19 cellular contexts compared by ENCODE assay signal in the genomic region with DNA sequence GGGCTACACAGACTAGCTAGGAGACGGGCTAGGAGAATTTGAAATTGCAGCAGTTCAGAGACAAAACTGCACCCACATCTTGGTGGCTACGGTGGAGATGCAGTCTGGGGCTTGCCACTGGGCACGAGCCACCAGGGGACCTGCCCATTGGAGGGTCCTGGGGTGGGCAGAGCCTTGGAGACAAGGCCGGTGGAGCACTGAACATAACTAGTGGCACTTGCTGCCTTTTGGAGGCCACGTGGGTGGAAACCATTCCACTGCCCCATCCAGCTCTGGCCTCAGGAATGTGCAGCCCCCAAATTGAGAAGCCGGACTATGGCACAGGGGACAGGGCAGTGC.
DNase-seq lines count a peak whose midpoint lies in the region; ATAC-seq and TF ChIP-seq lines count a peak whose summit lies in the region.
"Had no signal": no experiment of that assay in that cellular context is flagged by ENCODE, and none has a peak within 500 bp of the region (broad histone marks: within the 10 kb centered on the region; RNA-seq: fewer than 3 reads in every experiment).

No MANE protein-coding gene starts in this region.

- H3K27me3 ChIP-seq in right cardiac atrium (ENCODE audit: control insufficient read depth, insufficient read depth) (no peaks in the 10 kb centered on the region), right atrium auricular region (no peaks in the 10 kb centered on the region), thoracic aorta (replicated peaks; ENCODE audit: insufficient read depth) (no peaks in the 10 kb centered on the region)

- H3K9me3 Mint-ChIP-seq in activated T-helper 17 cell treated with anti-CD3 and anti-CD28 coated beads, Interleukin-2, amount 50 U/mL, for 72 hours: no peaks in the 10 kb centered on the region
- H3K9me3 Mint-ChIP-seq in mesothelial cell of epicardium: no peaks in the 10 kb centered on the region
- H3K9me3 Mint-ChIP-seq: CD4-positive, CD25-positive, alpha-beta regulatory T cell; GM23338 had no signal

- peaks cover 52% of the 10 kb centered on the region for H3K4me1 Mint-ChIP-seq in activated T-helper 17 cell treated with anti-CD3 and anti-CD28 coated beads, Interleukin-2, amount 50 U/mL, for 72 hours
- peaks cover 47% of the 10 kb centered on the region for H3K4me1 Mint-ChIP-seq in mesothelial cell of epicardium

- no peaks in the 10 kb centered on the region for H3K27me3 Mint-ChIP-seq in activated T-helper 17 cell treated with anti-CD3 and anti-CD28 coated beads, Interleukin-2, amount 50 U/mL, for 72 hours
- H3K27me3 Mint-ChIP-seq in mesothelial cell of epicardium (ENCODE audit: low read depth): no peaks in the 10 kb centered on the region
- H3K27me3 Mint-ChIP-seq: CD4-positive, CD25-positive, alpha-beta regulatory T cell had no signal

- H3K9me3 ChIP-seq in right cardiac atrium (ENCODE audit: control insufficient read depth, low read length) (no peaks in the 10 kb centered on the region), right atrium auricular region (no peaks in the 10 kb centered on the region), thoracic aorta (no peaks in the 10 kb centered on the region)

- TF ChIP-seq CTCF in right atrium auricular region (IDR thresholded peaks at IDR 0.05) (no peak), mesothelial cell of epicardium (IDR thresholded peaks at IDR 0.05; ENCODE audit: unreplicated experiment) (no peak), thoracic aorta (IDR thresholded peaks at IDR 0.05) (no peak)

- no peak overlapping the region for H3K4me3 ChIP-seq in right cardiac atrium (ENCODE audit: low read length)
- no peak overlapping the region for H3K4me3 ChIP-seq in right atrium auricular region
- H3K4me3 ChIP-seq in thoracic aorta: peak overlapping the region; percentile 61
- H3K4me3 ChIP-seq: GM23338, PC-9 had no signal

- ATAC-seq in right cardiac atrium (peak; percentile 5 to 15), thoracic aorta (ENCODE audit: insufficient number of reproducible peaks, low FRiP score, low read depth) (no peak)
- no peak for ATAC-seq in activated T-helper 17 cell treated with anti-CD3 and anti-CD28 coated beads, Interleukin-2, amount 50 U/mL, for 72 hours (replicated peaks)

- peak overlapping the region; percentile 61 for H3K27ac Mint-ChIP-seq in activated T-helper 17 cell treated with anti-CD3 and anti-CD28 coated beads, Interleukin-2, amount 50 U/mL, for 72 hours
- H3K27ac Mint-ChIP-seq in mesothelial cell of epicardium: peak overlapping the region; percentile 81

- H3K36me3 ChIP-seq in right atrium auricular region (peaks cover 7% of the 10 kb centered on the region), thoracic aorta (no peaks in the 10 kb centered on the region)

- intact Hi-C loops in right cardiac atrium (cut with DNase I): no loop called here

- H3K36me3 Mint-ChIP-seq in activated T-helper 17 cell treated with anti-CD3 and anti-CD28 coated beads, Interleukin-2, amount 50 U/mL, for 72 hours (ENCODE audit: low read depth): peaks cover 97% of the 10 kb centered on the region
- peaks cover 3% of the 10 kb centered on the region for H3K36me3 Mint-ChIP-seq in mesothelial cell of epicardium

- H3K27ac ChIP-seq in right cardiac atrium (ENCODE audit: low read length) (no peak overlapping the region), right atrium auricular region (no peak overlapping the region), thoracic aorta (peak overlapping the region; percentile 41 to 59)
- H3K27ac ChIP-seq: HL-60, PC-9 had no signal

- H3K4me3 Mint-ChIP-seq in activated T-helper 17 cell treated with anti-CD3 and anti-CD28 coated beads, Interleukin-2, amount 50 U/mL, for 72 hours: no peak overlapping the region
- no peak overlapping the region for H3K4me3 Mint-ChIP-seq in mesothelial cell of epicardium
- H3K4me3 Mint-ChIP-seq: CD4-positive, CD25-positive, alpha-beta regulatory T cell; GM23338 had no signal

- 85% methylated on average over 6 of the region's 6 CpGs for WGBS in right cardiac atrium

- DNase-seq in right cardiac atrium (no peak), right atrium auricular region (ENCODE audit: low spot score) (no peak), mesothelial cell of epicardium (ENCODE audit: low spot score in 2 of 2, unreplicated experiment in 2 of 2) (no peak), thoracic aorta (ENCODE audit: low spot score) (no peak), superior temporal gyrus (ENCODE audit: extremely low spot score) (no peak), MV-4-11 (lab: John Stamatoyannopoulos, UW) (no peak), NCI-H146 treated with DMSO at 0.1 percent for 48 hours (lab: John Stamatoyannopoulos, UW; ENCODE audit: unreplicated experiment) (no peak)
- DNase-seq: CD4-positive, CD25-positive, alpha-beta regulatory T cell; DMS79 treated with DMSO at 0.1 percent for 48 hours; KBM-7; NCI-H1048; NCI-H146; NCI-H2107; NCI-H446; NCI-H748 treated with DMSO at 0.1 percent for 48 hours; PC-9 had no signal

- no peaks in the 10 kb centered on the region for H3K4me1 ChIP-seq in right cardiac atrium (ENCODE audit: control insufficient read depth, insufficient read depth, low read length)
- peaks cover 0 to 18% of the 10 kb centered on the region in 2 donors for H3K4me1 ChIP-seq in right atrium auricular region
- H3K4me1 ChIP-seq in thoracic aorta (ENCODE audit: control insufficient read depth in 1 of 2, low read depth in 2 of 2): peaks cover 11 to 28% of the 10 kb centered on the region in 2 donors

Comparison
In these comparisons a context has a peak if more than half of its experiments do, and no peak if none do; other contexts are left out.
1. ATAC-seq: peak in right cardiac atrium (2 of 2); none in activated T-helper 17 cell treated with anti-CD3 and anti-CD28 coated beads, Interleukin-2, amount 50 U/mL, for 72 hours (single experiment) and thoracic aorta (single experiment).
2. H3K27ac ChIP-seq: peak in thoracic aorta (2 of 2); none in right cardiac atrium (single experiment) and right atrium auricular region (0 of 2).